In the genomic region with DNA sequence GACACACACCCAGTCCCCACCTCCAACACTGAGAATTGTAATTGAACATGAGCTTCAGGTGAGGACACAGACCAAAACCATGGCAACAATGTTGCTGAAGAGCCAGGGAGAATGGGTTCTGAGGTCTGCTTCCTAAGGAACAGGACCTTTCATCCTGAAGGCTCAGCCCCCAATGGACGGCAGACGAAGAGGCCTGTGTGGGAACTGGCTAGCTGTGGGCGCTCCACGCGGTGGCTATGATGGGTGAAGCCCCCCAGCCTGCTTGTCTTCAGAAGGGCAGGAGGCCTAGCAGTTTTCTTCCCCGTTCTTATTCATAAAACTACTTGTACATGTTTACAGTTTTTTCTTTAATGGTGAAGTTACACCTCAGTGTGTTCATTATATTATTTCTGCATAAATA, we compare ENCODE assay signal across 29 cellular contexts.
"Had no signal": no experiment of that assay in that cellular context is flagged by ENCODE, and none has a peak within 500 bp of the region (broad histone marks: within the 10 kb centered on the region; RNA-seq: fewer than 3 reads in every experiment).

No MANE protein-coding gene starts in this region.

- H3K4me3 ChIP-seq: ascending aorta, cardiac muscle cell, K562, SJCRH30, SK-N-MC had no signal

- H3K4me1 ChIP-seq: ascending aorta, SJCRH30 had no signal

- FAIRE-seq: K562, TTC549 had no signal

- ATAC-seq: activated CD4-positive, alpha-beta T cell treated with anti-CD3 and anti-CD28 coated beads for 36 hours; activated CD4-positive, CD25-positive, alpha-beta regulatory T cell treated with anti-CD3 and anti-CD28 coated beads, Interleukin-2, amount 50 U/mL, for 24 hours; activated CD8-positive, alpha-beta T cell treated with anti-CD3 and anti-CD28 coated beads, Interleukin-2, amount 10 ng/mL, durations not matched to agents 7 days and 5 days; K562; Panc1; WTC11 had no signal

- DNase-seq: activated CD4-positive, alpha-beta T cell treated with anti-CD3 and anti-CD28 coated beads for 36 hours; activated CD4-positive, alpha-beta T cell treated with anti-CD3 and anti-CD28 coated beads, Interleukin-2, amount 10 ng/mL, durations not matched to agents 7 days and 5 days; activated CD4-positive, alpha-beta T cell treated with anti-CD3 and anti-CD28 coated beads, Interleukin-2, amount 50 U/mL, for 48 hours; activated CD8-positive, alpha-beta T cell treated with anti-CD3 and anti-CD28 coated beads, Interleukin-2, amount 10 ng/mL, durations not matched to agents 7 days and 5 days; activated gamma-delta T cell; activated naive CD4-positive, alpha-beta T cell treated with Interleukin-2 at 50 U/mL for 16 hours; activated naive CD8-positive, alpha-beta T cell treated with anti-CD3 and anti-CD28 coated beads, Interleukin-2, amount 10 ng/mL, durations not matched to agents 7 days and 5 days; activated T-cell treated with anti-CD3 and anti-CD28 coated beads, Interleukin-2, amount 50 U/mL, for 24 hours; amygdala; IMR-90; NCI-H1105; NCI-H1436; NCI-H1694; NCI-H1930; NCI-H2081 treated with DMSO at 0.1 percent for 48 hours; NCI-H2171; NCI-H446; NCI-H510A treated with DMSO at 0.1 percent for 48 hours; NCI-H69; SHP77; SJCRH30 had no signal

- H3K27ac ChIP-seq: ascending aorta, cardiac muscle cell, SJCRH30, SK-N-MC had no signal

- H3K27me3 ChIP-seq: ascending aorta, cardiac muscle cell, SJCRH30 had no signal

- H3K36me3 ChIP-seq: ascending aorta, cardiac muscle cell, SJCRH30 had no signal

- H3K9me3 ChIP-seq: ascending aorta, SJCRH30 had no signal
